24 cellular contexts compared by ENCODE assay signal in the genomic region with DNA sequence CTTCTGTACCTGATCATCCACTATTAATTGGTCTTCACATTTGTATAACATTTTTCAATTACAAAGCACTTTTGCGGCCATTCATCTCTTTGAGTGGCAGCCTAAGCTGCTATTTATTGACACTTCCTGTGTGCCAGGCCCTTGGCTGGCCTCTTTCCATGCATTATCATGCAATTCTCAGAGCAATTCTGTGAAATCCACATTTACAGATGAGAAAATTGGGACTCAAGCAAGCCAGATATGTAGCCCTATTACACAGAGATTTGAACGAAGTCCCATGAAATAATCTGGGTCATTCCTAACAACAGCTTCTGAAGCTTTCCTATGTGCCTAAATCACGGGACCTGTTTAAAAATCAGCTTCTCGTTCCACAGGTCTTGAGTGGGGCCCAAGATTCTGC. TPM values are rescaled to one million over a fixed set of nuclear protein-coding genes. Genes with fewer than 3 reads are reported as not detected.
A peak's percentile ranks its signal among the peaks of the same experiment; 100 is the strongest.
DNase-seq lines count a peak whose midpoint lies in the region; ATAC-seq and TF ChIP-seq lines count a peak whose summit lies in the region.
"Had no signal": no experiment of that assay in that cellular context is flagged by ENCODE, and none has a peak within 500 bp of the region (broad histone marks: within the 10 kb centered on the region; RNA-seq: fewer than 3 reads in every experiment).

No MANE protein-coding gene starts in this region.

- no peak overlapping the region for H3K9ac ChIP-seq in neural progenitor cell
- H3K9ac ChIP-seq: BLaER1 treated with 17β-estradiol and CSF1 and Interleukin-3, amounts not matched to agents 10 nM and 100 nM had no signal

- intact Hi-C loops in natural killer cell (cut with micrococcal nuclease) = no loop called here
- intact Hi-C loops in dorsolateral prefrontal cortex (cut with DNase I) = no loop called here

- no peaks in the 10 kb centered on the region for H3K4me1 Mint-ChIP-seq in natural killer cell treated with Interleukin-12 subunit alpha and Interleukin-12 subunit beta and Interleukin-15 and Interleukin-18, amount 100 ng/mL, for 72 hours (ENCODE audit: low read depth in 2 of 2)
- no peaks in the 10 kb centered on the region for H3K4me1 Mint-ChIP-seq in natural killer cell
- peaks cover 12% of the 10 kb centered on the region for H3K4me1 Mint-ChIP-seq in neural progenitor cell

- no peaks in the 10 kb centered on the region for H3K79me2 ChIP-seq in neural progenitor cell (ENCODE audit: low read depth)

- H3K27me3 Mint-ChIP-seq in natural killer cell treated with Interleukin-12 subunit alpha and Interleukin-12 subunit beta and Interleukin-15 and Interleukin-18, amount 100 ng/mL, for 72 hours = peaks cover 3 to 27% of the 10 kb centered on the region in 2 donors
- H3K27me3 Mint-ChIP-seq in natural killer cell (ENCODE audit: low read depth in 2 of 2) = no peaks in the 10 kb centered on the region
- H3K27me3 Mint-ChIP-seq in neural progenitor cell (ENCODE audit: insufficient read depth, low read depth) = peaks cover 4% of the 10 kb centered on the region

- no peaks in the 10 kb centered on the region for H4K20me1 ChIP-seq in neural progenitor cell (ENCODE audit: low read depth)
- H4K20me1 ChIP-seq: BLaER1 treated with 17β-estradiol and CSF1 and Interleukin-3, amounts not matched to agents 10 nM and 100 nM had no signal

- H3K9me3 Mint-ChIP-seq in natural killer cell treated with Interleukin-12 subunit alpha and Interleukin-12 subunit beta and Interleukin-15 and Interleukin-18, amount 100 ng/mL, for 72 hours = no peaks in the 10 kb centered on the region
- H3K9me3 Mint-ChIP-seq in natural killer cell = no peaks in the 10 kb centered on the region
- H3K9me3 Mint-ChIP-seq in neural progenitor cell = no peaks in the 10 kb centered on the region
- H3K9me3 Mint-ChIP-seq: CD4-positive, alpha-beta T cell had no signal

- H2AFZ ChIP-seq in neural progenitor cell (replicated peaks) = no peak overlapping the region
- H2AFZ ChIP-seq: PC-9 had no signal

- no peak overlapping the region for H3K27ac Mint-ChIP-seq in natural killer cell treated with Interleukin-12 subunit alpha and Interleukin-12 subunit beta and Interleukin-15 and Interleukin-18, amount 100 ng/mL, for 72 hours
- H3K27ac Mint-ChIP-seq in natural killer cell (no peak overlapping the region), neural progenitor cell (peak overlapping the region; percentile 1)
- H3K27ac Mint-ChIP-seq: CD4-positive, alpha-beta T cell had no signal

- TF ChIP-seq CTCF in natural killer cell (IDR thresholded peaks at IDR 0.05) = no peak
- TF ChIP-seq CTCF in dorsolateral prefrontal cortex (IDR thresholded peaks at IDR 0.05 in 54 of 56, conservative IDR thresholded peaks at IDR 0.05 in 2 of 56; ENCODE audit: low read depth in 1 of 56, partially characterized antibody in 56 of 56) = no peak
- TF ChIP-seq CTCF in neural progenitor cell (IDR thresholded peaks at IDR 0.05) = no peak

- H3K4me3 ChIP-seq in dorsolateral prefrontal cortex = peak overlapping the region in 5 of 59 donors; percentile 7 to 31 (median 14)
- no peak overlapping the region for H3K4me3 ChIP-seq in neural progenitor cell
- H3K4me3 ChIP-seq: BLaER1 treated with 17β-estradiol and CSF1 and Interleukin-3, amounts not matched to agents 10 nM and 100 nM; PC-9; SJCRH30 had no signal

- no peaks in the 10 kb centered on the region for H3F3A ChIP-seq in neural progenitor cell (ENCODE audit: low read depth)

- H3K4me1 ChIP-seq in neural progenitor cell = no peaks in the 10 kb centered on the region
- H3K4me1 ChIP-seq: BLaER1 treated with 17β-estradiol and CSF1 and Interleukin-3, amounts not matched to agents 10 nM and 100 nM; SJCRH30 had no signal

- no peak overlapping the region for H3K4me3 Mint-ChIP-seq in natural killer cell treated with Interleukin-12 subunit alpha and Interleukin-12 subunit beta and Interleukin-15 and Interleukin-18, amount 100 ng/mL, for 72 hours
- H3K4me3 Mint-ChIP-seq in natural killer cell = no peak overlapping the region
- no peak overlapping the region for H3K4me3 Mint-ChIP-seq in neural progenitor cell
- H3K4me3 Mint-ChIP-seq: CD4-positive, alpha-beta T cell had no signal

- H3K4me2 ChIP-seq in neural progenitor cell = no peak overlapping the region
- H3K4me2 ChIP-seq: BLaER1 treated with 17β-estradiol and CSF1 and Interleukin-3, amounts not matched to agents 10 nM and 100 nM; PC-9 had no signal

- H3K27me3 ChIP-seq in dorsolateral prefrontal cortex (peaks cover 0 to 4% (median 0%) of the 10 kb centered on the region in 45 donors), neural progenitor cell (no peaks in the 10 kb centered on the region)
- H3K27me3 ChIP-seq: BLaER1 treated with 17β-estradiol and CSF1 and Interleukin-3, amounts not matched to agents 10 nM and 100 nM had no signal

- H3K36me3 Mint-ChIP-seq in natural killer cell treated with Interleukin-12 subunit alpha and Interleukin-12 subunit beta and Interleukin-15 and Interleukin-18, amount 100 ng/mL, for 72 hours = no peaks in the 10 kb centered on the region
- H3K36me3 Mint-ChIP-seq in natural killer cell = no peaks in the 10 kb centered on the region
- H3K36me3 Mint-ChIP-seq in neural progenitor cell = no peaks in the 10 kb centered on the region

- H3K9me3 ChIP-seq in neural progenitor cell (ENCODE audit: low read depth) = no peaks in the 10 kb centered on the region
- H3K9me3 ChIP-seq: BLaER1 treated with 17β-estradiol and CSF1 and Interleukin-3, amounts not matched to agents 10 nM and 100 nM; SJCRH30 had no signal

- peak; percentile 47 for DNase-seq in natural killer cell treated with Interleukin-12 subunit alpha and Interleukin-12 subunit beta and Interleukin-15 and Interleukin-18, amount 100 ng/mL, for 72 hours (ENCODE audit: low spot score)
- no peak for DNase-seq in natural killer cell
- peak in 1 of 10 donors; percentile 34 for DNase-seq in dorsolateral prefrontal cortex
- DNase-seq in neural progenitor cell (ENCODE audit: low spot score) = no peak
- DNase-seq in SK-N-DZ (ENCODE audit: low spot score) = no peak
- DNase-seq: CD4-positive, alpha-beta T cell; H7; KBM-7; NCI-H1105 treated with DMSO at 0.1 percent for 48 hours; NCI-H146; NCI-H1930; NCI-H2107; NCI-H526 treated with DMSO at 0.1 percent for 48 hours; PC-9; SJCRH30 had no signal

- H3K27ac ChIP-seq in dorsolateral prefrontal cortex (peak overlapping the region; percentile 53 to 98 (median 93)), neural progenitor cell (no peak overlapping the region)
- H3K27ac ChIP-seq: BLaER1 treated with 17β-estradiol and CSF1 and Interleukin-3, amounts not matched to agents 10 nM and 100 nM; PC-9; SJCRH30 had no signal

- no peak for ATAC-seq in natural killer cell treated with Interleukin-12 subunit alpha and Interleukin-12 subunit beta and Interleukin-15 and Interleukin-18, amount 100 ng/mL, for 72 hours
- ATAC-seq in natural killer cell (no peak), HG03196 (IDR thresholded peaks at IDR 0.05; ENCODE audit: unreplicated experiment) (no peak), HG02623 (IDR thresholded peaks at IDR 0.05; ENCODE audit: unreplicated experiment) (no peak)
- ATAC-seq: Right ventricle myocardium inferior had no signal

- H3K36me3 ChIP-seq in neural progenitor cell = no peaks in the 10 kb centered on the region
- H3K36me3 ChIP-seq: BLaER1 treated with 17β-estradiol and CSF1 and Interleukin-3, amounts not matched to agents 10 nM and 100 nM; SJCRH30 had no signal

RNA-seq across cellular contexts. Expression of a gene that starts 17.4 kb away (rescaled TPM):
- total RNA-seq in natural killer cell treated with Interleukin-12 subunit alpha and Interleukin-12 subunit beta and Interleukin-15 and Interleukin-18, amount 100 ng/mL, for 72 hours = not detected
- total RNA-seq in natural killer cell = not detected
- 100 to 1,000 TPM; 127 to 356 (median 209) TPM for total RNA-seq in dorsolateral prefrontal cortex
- total RNA-seq in neural progenitor cell (ENCODE audit: low replicate concordance) = 0.52 and 0.77 TPM in 2 replicates
- polyA plus RNA-seq in SK-N-DZ (2014; cell fraction: cytosol; rRNA removed) = not detected in 2 replicates
- polyA plus RNA-seq in SK-N-DZ (2014; cell fraction: nucleus; rRNA removed) = not detected in 2 replicates
- total RNA-seq: A172; CD4-positive, alpha-beta T cell; MCF 10A; NCI-H460; PC-9; RPMI7951; SJCRH30 had no signal
- polyA plus RNA-seq: AG04450 had no signal

Comparison
In these comparisons a context has a peak if more than half of its experiments do, and no peak if none do; other contexts are left out.
1. RNA of a gene that starts 17.4 kb away (total RNA-seq): 127 to 356 TPM in dorsolateral prefrontal cortex; 0.52 to 0.77 TPM in neural progenitor cell, not detected in natural killer cell treated with Interleukin-12 subunit alpha and Interleukin-12 subunit beta and Interleukin-15 and Interleukin-18, amount 100 ng/mL, for 72 hours and not detected in natural killer cell; every median in the first group is over 10 times any median in the second.